Comparison of ENCODE assay signal across 8 cellular contexts in genomic region chr3:188389711-188390346, GRCh38.
DNase-seq lines count a peak whose midpoint lies in the region; ATAC-seq and TF ChIP-seq lines count a peak whose summit lies in the region.

No MANE protein-coding gene starts in this region.

- 3 to 21% methylated on average over 3 to 5 of the region's 5 CpGs for WGBS in aorta, 2 donors

- no peaks in the 10 kb centered on the region for H3K27me3 Mint-ChIP-seq in CD4-positive, alpha-beta T cell

- no peaks in the 10 kb centered on the region for H3K9me3 Mint-ChIP-seq in CD4-positive, alpha-beta T cell

- no peak overlapping the region for H3K27ac ChIP-seq in CD4-positive, alpha-beta T cell (ENCODE audit: low read depth, low read length)
- peak overlapping the region; percentile 57 to 64 for H3K27ac ChIP-seq in aorta (ENCODE audit: low read depth in 1 of 2, low read length in 2 of 2)

- H3K4me3 ChIP-seq in aorta (ENCODE audit: low read length in 2 of 2): no peak overlapping the region

- no peaks in the 10 kb centered on the region for H3K36me3 ChIP-seq in aorta (ENCODE audit: control insufficient read depth in 1 of 2, insufficient read depth in 2 of 2, low read length in 1 of 2)

- peaks cover 6 to 12% of the 10 kb centered on the region in 2 donors for H3K4me1 ChIP-seq in aorta (ENCODE audit: control insufficient read depth in 1 of 2, insufficient read depth in 2 of 2, low read length in 2 of 2)

- CTCF ChIA-PET in CD4-positive, alpha-beta T cell (lab: Charles Lee): no interaction called here

- no peak for TF ChIP-seq CTCF in CD4-positive, alpha-beta T cell (IDR thresholded peaks at IDR 0.05)

- intact Hi-C loops in CD4-positive, alpha-beta T cell (cut with DNase I, micrococcal nuclease): no loop called here
- intact Hi-C loops in aorta (cut with DNase I): no loop called here

- no peaks in the 10 kb centered on the region for H3K36me3 Mint-ChIP-seq in CD4-positive, alpha-beta T cell (ENCODE audit: low read depth)

- H3K27ac Mint-ChIP-seq in CD4-positive, alpha-beta T cell: peak overlapping the region; percentile 61

- H3K9me3 ChIP-seq in CD4-positive, alpha-beta T cell (ENCODE audit: control insufficient read depth, low read length): no peaks in the 10 kb centered on the region
- no peaks in the 10 kb centered on the region for H3K9me3 ChIP-seq in aorta (ENCODE audit: control insufficient read depth, low read length)

- DNase-seq in CD4-positive, alpha-beta T cell: peak in 2 of 10 experiments; percentile 4 to 15
- peak; percentile 32 for DNase-seq in activated naive CD8-positive, alpha-beta T cell treated with anti-CD3 and anti-CD28 coated beads, Interleukin-2, amount 50 U/mL, for 16 hours (ENCODE audit: low read depth, low spot score)
- DNase-seq in myocyte (ENCODE audit: low read depth) (peak; percentile 21), aorta (peak in 1 of 2 donors; percentile 71), hepatic stellate cell (ENCODE audit: low spot score) (no peak), ecto neural progenitor cell (ENCODE audit: low spot score) (no peak)

- POLR2A ChIA-PET in CD4-positive, alpha-beta T cell (lab: Charles Lee): interaction anchor here (0.6 kb wide), 1 partner anchor 649 kb away, joined by 3 read pairs; no protein-coding TSS in a partner anchor

- no peaks in the 10 kb centered on the region for H3K27me3 ChIP-seq in CD4-positive, alpha-beta T cell (ENCODE audit: control insufficient read depth, insufficient read depth, low read length)
- no peaks in the 10 kb centered on the region for H3K27me3 ChIP-seq in aorta (ENCODE audit: control insufficient read depth in 1 of 2, insufficient read depth in 2 of 2, low read length in 1 of 2)

- peaks cover 42% of the 10 kb centered on the region for H3K4me1 Mint-ChIP-seq in CD4-positive, alpha-beta T cell (ENCODE audit: low read depth)

- ATAC-seq in CD4-positive, alpha-beta T cell (ENCODE audit: poor library complexity): peak; percentile 81
- ATAC-seq in GM21381 (IDR thresholded peaks at IDR 0.05; ENCODE audit: unreplicated experiment): peak; percentile 96
- ATAC-seq in HG03558 (IDR thresholded peaks at IDR 0.05; ENCODE audit: extremely low read depth, unreplicated experiment): peak; percentile 91
- ATAC-seq in aorta (ENCODE audit: low FRiP score): peak; percentile 66

- H3K4me3 Mint-ChIP-seq in CD4-positive, alpha-beta T cell: no peak overlapping the region

Comparison
In these comparisons a context has a peak if more than half of its experiments do, and no peak if none do; other contexts are left out.
1. DNase-seq: peak in activated naive CD8-positive, alpha-beta T cell treated with anti-CD3 and anti-CD28 coated beads, Interleukin-2, amount 50 U/mL, for 16 hours (single experiment) and myocyte (single experiment); none in hepatic stellate cell (single experiment) and ecto neural progenitor cell (single experiment).
2. Peak in every context shown above with its lines, with median percentiles within 50 percentile points of each other: ATAC-seq.